In genomic region chr7:130492519-130493274, GRCh38 we compare ENCODE assay signal across 8 cellular contexts. TPM values are rescaled to one million over a fixed set of nuclear protein-coding genes. Genes with fewer than 3 reads are reported as not detected.
DNase-seq lines count a peak whose midpoint lies in the region; ATAC-seq and TF ChIP-seq lines count a peak whose summit lies in the region.
"Had no signal": no experiment of that assay in that cellular context is flagged by ENCODE, and none has a peak within 500 bp of the region (broad histone marks: within the 10 kb centered on the region; RNA-seq: fewer than 3 reads in every experiment).

No MANE protein-coding gene starts in this region.

- H3K9me3 ChIP-seq in Peyer's patch (no peaks in the 10 kb centered on the region), esophagus squamous epithelium (no peaks in the 10 kb centered on the region)
- H3K9me3 ChIP-seq: neutrophil had no signal

- TF ChIP-seq POLR2A in Peyer's patch (IDR thresholded peaks at IDR 0.05) = no peak
- no peak for TF ChIP-seq POLR2A in esophagus squamous epithelium (IDR thresholded peaks at IDR 0.05)

- H3K36me3 ChIP-seq in Peyer's patch (no peaks in the 10 kb centered on the region), esophagus squamous epithelium (peaks cover 0 to 1% (median 0%) of the 10 kb centered on the region in 3 donors)
- H3K36me3 ChIP-seq: neutrophil had no signal

- no peak for TF ChIP-seq CTCF in Peyer's patch (IDR thresholded peaks at IDR 0.05)
- no peak for TF ChIP-seq CTCF in esophagus squamous epithelium (IDR thresholded peaks at IDR 0.05)

- intact Hi-C loops in esophagus squamous epithelium (cut with DNase I) = no loop called here

- no peak for ATAC-seq in HG03196 (IDR thresholded peaks at IDR 0.05; ENCODE audit: unreplicated experiment)

- H3K4me1 ChIP-seq in Peyer's patch (peaks cover 0 to 4% (median 0%) of the 10 kb centered on the region in 4 donors), esophagus squamous epithelium (peaks cover 0 to 31% (median 11%) of the 10 kb centered on the region in 3 donors)

- H3K27ac ChIP-seq in Peyer's patch (no peak overlapping the region), esophagus squamous epithelium (no peak overlapping the region)
- H3K27ac ChIP-seq: neutrophil had no signal

- H3K4me3 ChIP-seq in Peyer's patch (peak overlapping the region in 3 of 4 donors; percentile 30 to 50 (median 45)), esophagus squamous epithelium (peak overlapping the region; percentile 23 to 60 (median 42))

- DNase-seq in ELR (ENCODE audit: low read depth) (peak; percentile 11), Peyer's patch (no peak), esophagus squamous epithelium (lab: John Stamatoyannopoulos, UW) (no peak), retina (peak; percentile 41), MV-4-11 (lab: John Stamatoyannopoulos, UW) (no peak), LoVo (ENCODE audit: low spot score) (no peak)

- WGBS in esophagus squamous epithelium, 2 donors = 55 to 74% methylated on average over 30 to 36 of the region's 51 CpGs

- H3K27me3 ChIP-seq in Peyer's patch (no peaks in the 10 kb centered on the region), esophagus squamous epithelium (peaks cover 0 to 52% (median 0%) of the 10 kb centered on the region in 4 donors)

RNA-seq across cellular contexts. Expression of gene MEST, which starts 0.8 kb away (rescaled TPM):
- total RNA-seq in Peyer's patch (10 to 100 TPM; 11.6 to 36.1 (median 27.1) TPM), esophagus squamous epithelium (10 to 100 TPM in 2 of 4 donors, 1 to 10 TPM in 2; 5.2 to 14.0 (median 9.3) TPM)

RNA-seq across cellular contexts. Expression of gene CEP41, which starts 51.9 kb away (rescaled TPM):
- total RNA-seq in Peyer's patch (10 to 100 TPM in 1 of 4 donors, 1 to 10 TPM in 3; 1.9 to 14.0 (median 5.6) TPM), esophagus squamous epithelium (1 to 10 TPM; 1.9 to 6.8 (median 3.2) TPM)

Comparison
In these comparisons a context has a peak if more than half of its experiments do, and no peak if none do; other contexts are left out.
1. DNase-seq: peak in ELR (single experiment) and retina (single experiment); none in Peyer's patch (0 of 3), esophagus squamous epithelium (single experiment), MV-4-11 (single experiment) and LoVo (single experiment).